In genomic region chr16:9384141-9384540, GRCh38 we compare ENCODE assay signal across 25 cellular contexts.
"Had no signal": no experiment of that assay in that cellular context is flagged by ENCODE, and none has a peak within 500 bp of the region (broad histone marks: within the 10 kb centered on the region; RNA-seq: fewer than 3 reads in every experiment).

No MANE protein-coding gene starts in this region.

- DNase-seq: colonic mucosa; effector memory CD4-positive, alpha-beta T cell; erythroblast; esophagus squamous epithelium; foreskin melanocyte; head of caudate nucleus; mammary epithelial cell; mesendoderm; midbrain; naive thymus-derived CD4-positive, alpha-beta T cell; nucleus accumbens; stimulated activated CD4-positive, alpha-beta T cell treated with anti-CD3 and anti-CD28 coated beads, Interleukin-2, amount 100 ng/mL, for 24 hours; stimulated activated CD4-positive, alpha-beta T cell treated with anti-CD3 and anti-CD28 coated beads, Interleukin-4, amount 100 ng/mL, for 24 hours; stimulated activated naive CD4-positive, alpha-beta T cell treated with Interleukin-2 at 50 U/mL for 16 hours; stomach; thyroid gland; trophoblast cell had no signal

- FAIRE-seq: keratinocyte had no signal

- H3K27ac Mint-ChIP-seq: dendritic cell treated with granulocyte-macrophage colony-stimulating factor and Interleukin-4, amounts not matched to agents 40 ng/mL and 50 ng/mL, for 4 days; nephron; stimulated activated effector memory CD8-positive, alpha-beta T cell treated with anti-CD3 and anti-CD28 coated beads, Interleukin-12 subunit alpha, Interleukin-12 subunit beta, amount 100 ng/mL, for 72 hours had no signal

- ATAC-seq: left lobe of liver; naive thymus-derived CD4-positive, alpha-beta T cell; sciatic nerve; stimulated activated effector memory CD8-positive, alpha-beta T cell treated with anti-CD3 and anti-CD28 coated beads, Interleukin-12 subunit alpha, Interleukin-12 subunit beta, amount 100 ng/mL, for 72 hours had no signal

- H3K9me3 ChIP-seq: colonic mucosa, prostate gland, thyroid gland had no signal

- H3K27ac ChIP-seq: colonic mucosa, esophagus squamous epithelium, prostate gland, right atrium auricular region, stomach, thyroid gland had no signal

- H3K4me3 Mint-ChIP-seq: dendritic cell treated with granulocyte-macrophage colony-stimulating factor and Interleukin-4, amounts not matched to agents 40 ng/mL and 50 ng/mL, for 4 days; naive thymus-derived CD4-positive, alpha-beta T cell; nephron; stimulated activated effector memory CD8-positive, alpha-beta T cell treated with anti-CD3 and anti-CD28 coated beads, Interleukin-12 subunit alpha, Interleukin-12 subunit beta, amount 100 ng/mL, for 72 hours had no signal

- H3K36me3 Mint-ChIP-seq: stimulated activated effector memory CD8-positive, alpha-beta T cell treated with anti-CD3 and anti-CD28 coated beads, Interleukin-12 subunit alpha, Interleukin-12 subunit beta, amount 100 ng/mL, for 72 hours had no signal

- H3K36me3 ChIP-seq: colonic mucosa, esophagus squamous epithelium, prostate gland, right atrium auricular region, stomach, thyroid gland had no signal

- H3K27me3 ChIP-seq: colonic mucosa, esophagus squamous epithelium, right atrium auricular region, stomach, thyroid gland had no signal

- H3K4me1 Mint-ChIP-seq: nephron; stimulated activated effector memory CD8-positive, alpha-beta T cell treated with anti-CD3 and anti-CD28 coated beads, Interleukin-12 subunit alpha, Interleukin-12 subunit beta, amount 100 ng/mL, for 72 hours had no signal

- H3K4me3 ChIP-seq: colonic mucosa, esophagus squamous epithelium, prostate gland, right atrium auricular region, stomach, thyroid gland had no signal
